8 cellular contexts compared by ENCODE assay signal in the genomic region with DNA sequence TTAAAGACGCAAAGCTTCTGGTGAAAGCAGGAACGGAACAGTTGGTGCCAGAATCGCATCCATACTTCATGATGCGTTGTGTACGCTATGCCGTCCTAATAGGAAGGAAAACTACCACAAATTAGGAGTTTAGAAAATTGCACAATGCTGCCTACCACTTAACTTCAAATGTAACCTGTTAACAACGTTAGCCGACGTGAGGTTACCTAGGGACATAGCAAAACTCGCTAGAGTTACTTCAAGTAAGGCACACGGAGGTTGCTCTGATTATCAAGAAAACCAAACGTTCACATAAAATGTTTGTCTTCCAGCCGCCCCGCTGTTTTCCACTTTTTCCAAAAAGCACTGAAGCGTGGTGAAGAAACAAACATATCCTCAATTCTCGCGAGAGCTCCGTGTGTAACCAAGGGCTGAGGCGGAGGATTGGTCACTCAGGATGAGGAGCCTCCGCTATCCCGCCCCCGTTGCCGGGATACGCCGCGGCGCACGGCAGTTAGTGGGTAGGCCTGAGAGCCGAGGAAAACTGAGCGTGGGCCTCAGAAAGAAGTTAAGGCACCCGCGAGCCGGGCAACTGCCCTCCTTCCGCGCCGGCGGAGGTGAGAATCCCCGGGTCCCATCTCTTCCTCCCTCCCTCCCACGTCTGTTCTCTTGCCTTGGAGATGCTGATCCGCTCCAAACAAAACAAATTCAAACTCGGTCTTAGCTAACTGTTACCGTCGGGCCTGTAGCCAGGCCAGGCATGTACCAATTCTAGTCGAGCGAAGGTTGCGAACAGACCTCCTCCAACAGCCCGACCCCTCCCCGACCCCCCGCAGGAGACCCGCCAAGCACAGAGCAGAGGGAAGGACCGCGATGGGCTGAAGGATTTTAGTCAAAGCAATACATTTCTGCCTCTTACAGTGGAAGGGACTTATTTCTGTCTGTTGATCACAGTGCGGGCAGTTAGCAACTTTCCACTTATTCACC. TPM values are rescaled to one million over a fixed set of nuclear protein-coding genes. Genes with fewer than 3 reads are reported as not detected.
DNase-seq lines count a peak whose midpoint lies in the region; ATAC-seq lines count a peak whose summit lies in the region.

A gene (plus strand): TSS at position 492 of the 966 bp plus-strand sequence. CDS start 5,556 bp downstream, outside the sequence.

- H3K36me3 ChIP-seq in HUES6 (ENCODE audit: control insufficient read depth, insufficient read depth, low read length), result no peaks in the 10 kb centered on the region

- DNase-seq in D341Med (ENCODE audit: low spot score) (peak; percentile 96), OCI-M1 (lab: John Stamatoyannopoulos, UW) (peak; percentile 98), activated T-cell treated with anti-CD3 and anti-CD28 coated beads for 48 hours (ENCODE audit: low read depth) (peak; percentile 89), epithelial cell of prostate (ENCODE audit: low read depth, low spot score) (peak; percentile 79)
- peak; percentile 85 to 87 for DNase-seq in stimulated activated CD8-positive, alpha-beta memory T cell treated with anti-CD3 and anti-CD28 coated beads, Interleukin-2, amount 100 ng/mL, for 48 hours (ENCODE audit: low read depth in 2 of 2)

- H3K9me3 ChIP-seq in HUES6 (ENCODE audit: control insufficient read depth, insufficient read depth, low read depth, low read length), result no peaks in the 10 kb centered on the region
- H3K9me3 ChIP-seq in mononuclear cell (ENCODE audit: low read depth, low read length), result no peaks in the 10 kb centered on the region

- peak within 1 kb of the TSS; percentile 61 for H3K4me3 ChIP-seq in HUES6 (ENCODE audit: low read depth, low read length)
- H3K4me3 ChIP-seq in mononuclear cell (ENCODE audit: low read length), result peak within 1 kb of the TSS; percentile 79

- H3K9ac ChIP-seq in HUES6 (ENCODE audit: low read length), result peak within 1 kb of the TSS; percentile 75

- H3K27me3 ChIP-seq in HUES6 (ENCODE audit: control insufficient read depth, insufficient read depth, low read length) (no peaks in the 10 kb centered on the region), mononuclear cell (ENCODE audit: insufficient read depth, low read length) (no peaks in the 10 kb centered on the region)

- peak; percentile 98 for ATAC-seq in GM21447 (IDR thresholded peaks at IDR 0.05; ENCODE audit: unreplicated experiment)

- H3K27ac ChIP-seq in HUES6 (ENCODE audit: low read depth, low read length) (peak within 1 kb of the TSS; percentile 1; the same call in 1 of the 2 replicates), epithelial cell of prostate (peak within 1 kb of the TSS; percentile 53)

- H3K4me1 ChIP-seq in HUES6 (ENCODE audit: control insufficient read depth, insufficient read depth, low read length) (peaks cover 10% of the 10 kb centered on the region; the same call in 1 of the 2 replicates), mononuclear cell (ENCODE audit: insufficient read depth, low read length) (peaks cover 18% of the 10 kb centered on the region)

RNA-seq across cellular contexts. Expression of the gene that starts here (rescaled TPM):
- total RNA-seq in mononuclear cell, result 6.2 TPM

Comparison
In these comparisons a context has a peak if more than half of its experiments do, and no peak if none do; other contexts are left out.
1. Peak in every context shown above with its lines: DNase-seq, ATAC-seq, H3K4me3 ChIP-seq and H3K27ac ChIP-seq.